In genomic region chr11:61972112-61972795, GRCh38 we compare ENCODE assay signal across 9 cellular contexts. TPM values are rescaled to one million over a fixed set of nuclear protein-coding genes. Genes with fewer than 3 reads are reported as not detected.
A peak's percentile ranks its signal among the peaks of the same experiment; 100 is the strongest.
DNase-seq lines count a peak whose midpoint lies in the region; ATAC-seq and TF ChIP-seq lines count a peak whose summit lies in the region.
"Had no signal": no experiment of that assay in that cellular context is flagged by ENCODE, and none has a peak within 500 bp of the region (broad histone marks: within the 10 kb centered on the region; RNA-seq: fewer than 3 reads in every experiment).

No MANE protein-coding gene starts in this region.

- H3K4me3 Mint-ChIP-seq in activated naive CD4-positive, alpha-beta T cell treated with anti-CD3 and anti-CD28 coated beads for 36 hours, result peak overlapping the region; percentile 14

- H3K27ac ChIP-seq in brain microvascular endothelial cell (peak overlapping the region; percentile 96), mucosa of rectum (ENCODE audit: low read depth in 2 of 2, low read length in 2 of 2) (peak overlapping the region; percentile 91 to 92), upper lobe of left lung (peak overlapping the region; percentile 98 to 99 (median 99))

- H3K27me3 Mint-ChIP-seq in activated naive CD4-positive, alpha-beta T cell treated with anti-CD3 and anti-CD28 coated beads for 36 hours (ENCODE audit: low read depth), result no peaks in the 10 kb centered on the region

- in situ Hi-C loops in brain microvascular endothelial cell (cut with HindIII; ENCODE audit: low pct_ligation_motif_present, low sequenced_read_pairs), result no loop called here

- peaks cover 7% of the 10 kb centered on the region for H3K36me3 Mint-ChIP-seq in activated naive CD4-positive, alpha-beta T cell treated with anti-CD3 and anti-CD28 coated beads for 36 hours (ENCODE audit: low read depth)

- H3K4me3 ChIP-seq in brain microvascular endothelial cell (ENCODE audit: low read depth, low read length), result peak overlapping the region; percentile 9
- H3K4me3 ChIP-seq in mucosa of rectum (ENCODE audit: low read length in 2 of 2), result no peak overlapping the region
- H3K4me3 ChIP-seq in upper lobe of left lung, result peak overlapping the region in 2 of 4 donors; percentile 18 to 26

- peak overlapping the region; percentile 92 for H3K27ac Mint-ChIP-seq in activated naive CD4-positive, alpha-beta T cell treated with anti-CD3 and anti-CD28 coated beads for 36 hours

- no peak for TF ChIP-seq EP300 in upper lobe of left lung (IDR thresholded peaks at IDR 0.05)

- TF ChIP-seq POLR2A in upper lobe of left lung (IDR thresholded peaks at IDR 0.05), result peak in 1 of 4 donors; percentile 49

- CTCF ChIA-PET in activated naive CD4-positive, alpha-beta T cell treated with anti-CD3 and anti-CD28 coated beads for 36 hours (lab: Charles Lee), result interaction anchor here (0.8 to 4.0 kb wide), 9 partner anchors 11 to 136 kb away, joined by 3 to 32 read pairs (median 4); no protein-coding TSS in a partner anchor

- no peaks in the 10 kb centered on the region for H3K9me3 Mint-ChIP-seq in activated naive CD4-positive, alpha-beta T cell treated with anti-CD3 and anti-CD28 coated beads for 36 hours

- H3K9me3 ChIP-seq in mucosa of rectum (ENCODE audit: control insufficient read depth in 2 of 2, low read length in 2 of 2), result no peaks in the 10 kb centered on the region
- H3K9me3 ChIP-seq in upper lobe of left lung, result no peaks in the 10 kb centered on the region

- H3K9ac ChIP-seq in mucosa of rectum (ENCODE audit: low read depth in 1 of 2, low read length in 2 of 2), result peak overlapping the region in 1 of 2 donors; percentile 65

- H3K4me1 ChIP-seq in mucosa of rectum (ENCODE audit: control insufficient read depth in 2 of 2, insufficient read depth in 2 of 2, low read length in 2 of 2), result peaks cover 54 to 74% of the 10 kb centered on the region in 2 donors
- H3K4me1 ChIP-seq in upper lobe of left lung, result peaks cover 78 to 87% (median 80%) of the 10 kb centered on the region in 4 donors

- TF ChIP-seq CTCF in brain microvascular endothelial cell (IDR thresholded peaks at IDR 0.05; ENCODE audit: low read depth, low read length, missing control alignments) (no peak), upper lobe of left lung (IDR thresholded peaks at IDR 0.05) (no peak)

- peaks cover 54% of the 10 kb centered on the region for H3K4me1 Mint-ChIP-seq in activated naive CD4-positive, alpha-beta T cell treated with anti-CD3 and anti-CD28 coated beads for 36 hours (ENCODE audit: low read depth)

- no peaks in the 10 kb centered on the region for H3K27me3 ChIP-seq in brain microvascular endothelial cell (replicated peaks)
- no peaks in the 10 kb centered on the region for H3K27me3 ChIP-seq in mucosa of rectum (ENCODE audit: control insufficient read depth in 2 of 2, insufficient read depth in 2 of 2, low read length in 2 of 2)
- H3K27me3 ChIP-seq in upper lobe of left lung, result no peaks in the 10 kb centered on the region

- WGBS in upper lobe of left lung, 2 donors, result 19 to 25% methylated on average over 9 of the region's 9 CpGs

- no peaks in the 10 kb centered on the region for H3K36me3 ChIP-seq in brain microvascular endothelial cell (replicated peaks)
- H3K36me3 ChIP-seq in mucosa of rectum (ENCODE audit: control insufficient read depth in 2 of 2, insufficient read depth in 2 of 2, low read length in 2 of 2), result no peaks in the 10 kb centered on the region
- H3K36me3 ChIP-seq in upper lobe of left lung, result no peaks in the 10 kb centered on the region

- intact Hi-C loops in activated naive CD4-positive, alpha-beta T cell treated with anti-CD3 and anti-CD28 coated beads for 36 hours (cut with micrococcal nuclease), result loop anchor here (1.0 to 5.0 kb wide), 5 partner anchors 53 to 985 kb away; partner anchors contain the start of gene FADS1

- DNase-seq in activated naive CD4-positive, alpha-beta T cell treated with anti-CD3 and anti-CD28 coated beads for 36 hours, result no peak
- no peak for DNase-seq in activated naive CD4-positive, alpha-beta T cell treated with anti-CD3 and anti-CD28 coated beads, Interleukin-2, amount 50 U/mL, for 16 hours
- DNase-seq in brain microvascular endothelial cell, result peak; percentile 53
- no peak for DNase-seq in upper lobe of left lung
- DNase-seq in SKM-1 (lab: John Stamatoyannopoulos, UW; ENCODE audit: unreplicated experiment), result no peak
- DNase-seq in amniotic stem cell (lab: John Stamatoyannopoulos, UW), result no peak

- ATAC-seq in upper lobe of left lung (ENCODE audit: low FRiP score in 2 of 2) (peak; percentile 1 to 53), GM21786 (IDR thresholded peaks at IDR 0.05; ENCODE audit: unreplicated experiment) (no peak)

RNA-seq across cellular contexts. Expression of gene FTH1, which starts 4.8 kb away (rescaled TPM):
- total RNA-seq in activated naive CD4-positive, alpha-beta T cell treated with anti-CD3 and anti-CD28 coated beads for 36 hours, result 1,000 to 10,000 TPM; 1,302 to 1,352 TPM
- total RNA-seq in upper lobe of left lung, result 1,000 to 10,000 TPM; 2,996 to 4,693 (median 4,496) TPM

RNA-seq across cellular contexts. Expression of gene BEST1, which starts 22.1 kb away (rescaled TPM):
- total RNA-seq in activated naive CD4-positive, alpha-beta T cell treated with anti-CD3 and anti-CD28 coated beads for 36 hours, result under 1 TPM; 0.45 to 0.49 TPM
- total RNA-seq in upper lobe of left lung, result 10 to 100 TPM in 3 of 6 donors, 1 to 10 TPM in 3; 6.5 to 18.9 (median 10.4) TPM
- total RNA-seq: HT1080 had no signal

RNA-seq across cellular contexts. Expression of gene RAB3IL1, which starts 54.9 kb away (rescaled TPM):
- total RNA-seq in activated naive CD4-positive, alpha-beta T cell treated with anti-CD3 and anti-CD28 coated beads for 36 hours, result under 1 TPM; 0.52 to 0.74 TPM
- total RNA-seq in upper lobe of left lung, result 10 to 100 TPM in 3 of 6 donors, 1 to 10 TPM in 3; 4.4 to 20.7 (median 10.0) TPM

Comparison
In these comparisons a context has a peak if more than half of its experiments do, and no peak if none do; other contexts are left out.
1. RNA of gene BEST1, which starts 22.1 kb away (total RNA-seq): 6.5 to 18.9 TPM in upper lobe of left lung; 0.45 to 0.49 TPM in activated naive CD4-positive, alpha-beta T cell treated with anti-CD3 and anti-CD28 coated beads for 36 hours; every median in the first group is over 4 times any median in the second.
2. Peak in every context shown above with its lines, with median percentiles within 50 percentile points of each other: H3K27ac ChIP-seq.